Comparison of ENCODE assay signal across 17 cellular contexts in the genomic region with DNA sequence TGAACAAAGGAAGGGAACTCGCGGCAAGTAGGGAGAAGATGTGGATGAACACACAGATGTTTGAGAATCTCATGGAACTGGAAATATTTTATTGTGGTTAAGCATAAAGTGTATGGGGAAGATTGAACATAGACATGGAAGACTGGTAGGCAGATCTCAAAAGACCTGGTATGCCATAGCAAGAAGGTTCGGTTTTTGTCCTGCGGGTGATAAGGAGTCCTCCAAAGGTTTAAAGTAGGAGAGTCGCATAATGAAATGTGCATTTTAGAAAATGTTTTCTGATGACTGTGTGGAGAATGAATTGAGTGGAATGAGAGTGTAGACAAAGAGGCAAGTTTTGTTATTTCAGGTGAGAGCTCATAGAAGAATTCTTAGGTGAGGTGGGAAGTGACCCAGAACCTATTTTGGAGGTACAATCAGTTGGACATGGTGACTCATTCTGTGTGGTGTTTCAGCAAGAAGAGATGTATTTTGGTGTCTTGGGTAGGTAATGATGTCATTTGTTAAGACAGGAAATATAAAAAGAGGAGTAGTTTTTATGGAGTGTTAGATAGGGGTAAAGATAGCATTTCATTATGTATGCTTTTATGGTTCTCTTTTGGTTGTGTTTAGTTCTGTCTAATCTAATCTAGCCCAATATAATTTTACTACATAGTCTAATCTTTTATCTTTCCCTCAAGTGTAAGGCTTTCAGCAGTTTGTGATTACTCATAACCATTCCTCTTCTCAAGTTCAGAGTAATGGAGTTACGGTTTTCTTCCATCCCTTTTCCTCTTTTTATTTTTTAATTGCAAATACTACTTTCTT.
DNase-seq lines count a peak whose midpoint lies in the region; ATAC-seq and TF ChIP-seq lines count a peak whose summit lies in the region.
"Had no signal": no experiment of that assay in that cellular context is flagged by ENCODE, and none has a peak within 500 bp of the region (broad histone marks: within the 10 kb centered on the region; RNA-seq: fewer than 3 reads in every experiment).

No MANE protein-coding gene starts in this region.

- no peak overlapping the region for H3K4me3 Mint-ChIP-seq in GM23338
- H3K4me3 Mint-ChIP-seq: brain, endodermal cell, nephron progenitor cell, WTC11 had no signal

- H2AFZ ChIP-seq in GM23338 = no peak overlapping the region

- TF ChIP-seq CTCF in VCaP (conservative IDR thresholded peaks at IDR 0.05) (no peak), GM23338 (conservative IDR thresholded peaks at IDR 0.05; ENCODE audit: low read depth in 2 of 2) (no peak), tibial artery (IDR thresholded peaks at IDR 0.05) (no peak), lower lobe of right lung (IDR thresholded peaks at IDR 0.05) (no peak)

- no peak overlapping the region for H3K4me2 ChIP-seq in GM23338
- H3K4me2 ChIP-seq: KMS-11 had no signal

- H4K20me1 ChIP-seq in GM23338 (replicated peaks; ENCODE audit: insufficient read depth) = no peaks in the 10 kb centered on the region

- H3K4me1 ChIP-seq in GM23338 (ENCODE audit: insufficient read depth) (no peaks in the 10 kb centered on the region), tibial artery (no peaks in the 10 kb centered on the region), lower lobe of right lung (no peaks in the 10 kb centered on the region)
- H3K4me1 ChIP-seq: heart left ventricle, left lung, sigmoid colon had no signal

- no peaks in the 10 kb centered on the region; the same call in 2 of the 3 replicates for H3K36me3 Mint-ChIP-seq in GM23338 (ENCODE audit: low read depth)

- H3K36me3 ChIP-seq in GM23338 (ENCODE audit: insufficient read depth) (no peaks in the 10 kb centered on the region), tibial artery (peaks cover 0 to 13% (median 7%) of the 10 kb centered on the region in 3 donors), lower lobe of right lung (no peaks in the 10 kb centered on the region)
- H3K36me3 ChIP-seq: sigmoid colon had no signal

- intact Hi-C loops in tibial artery (cut with DNase I; ENCODE audit: low total_unique reads) = no loop called here
- intact Hi-C loops in lower lobe of right lung (cut with DNase I) = no loop called here

- H3K4me1 Mint-ChIP-seq in GM23338 = no peaks in the 10 kb centered on the region
- H3K4me1 Mint-ChIP-seq: WTC11 had no signal

- H3K27me3 ChIP-seq in GM23338 (ENCODE audit: insufficient read depth) = no peaks in the 10 kb centered on the region
- H3K27me3 ChIP-seq in tibial artery = no peaks in the 10 kb centered on the region
- no peaks in the 10 kb centered on the region for H3K27me3 ChIP-seq in lower lobe of right lung (ENCODE audit: low read depth)
- H3K27me3 ChIP-seq: heart left ventricle, left lung, sigmoid colon had no signal

- H3K4me3 ChIP-seq in GM23338 (no peak overlapping the region), tibial artery (no peak overlapping the region), lower lobe of right lung (no peak overlapping the region)
- H3K4me3 ChIP-seq: heart left ventricle, left lung, sigmoid colon had no signal

- no peaks in the 10 kb centered on the region for H3K79me2 ChIP-seq in GM23338 (replicated peaks; ENCODE audit: insufficient read depth)

- no peaks in the 10 kb centered on the region for H3K9me2 ChIP-seq in GM23338 (ENCODE audit: insufficient read depth)

- H3F3A ChIP-seq in GM23338 (replicated peaks; ENCODE audit: low read depth) = no peaks in the 10 kb centered on the region

- H3K27me3 Mint-ChIP-seq in GM23338 (ENCODE audit: insufficient read depth, low read depth, poor library complexity) = no peaks in the 10 kb centered on the region

- DNase-seq in Caki2 (ENCODE audit: low read depth) (peak; percentile 60), HT1080 (ENCODE audit: low read depth) (peak; percentile 55), glomerular visceral epithelial cell (ENCODE audit: extremely low spot score) (peak; percentile 27), GM23338 (ENCODE audit: low spot score) (no peak), tibial artery (no peak), lower lobe of right lung (no peak)
- DNase-seq: activated T-cell treated with anti-CD3 and anti-CD28 coated beads, Interleukin-2, amount 50 U/mL, for 48 hours; endodermal cell; heart left ventricle; left lung; nephron progenitor cell; sigmoid colon had no signal

- in situ Hi-C loops in Caki2 (cut with HindIII; ENCODE audit: low pct_unique_long_range_greater_than_20kb, low sequenced_read_pairs) = no loop called here

- H3K9me3 ChIP-seq in tibial artery (no peaks in the 10 kb centered on the region), lower lobe of right lung (no peaks in the 10 kb centered on the region)
- H3K9me3 ChIP-seq: heart left ventricle, left lung, sigmoid colon had no signal

- H3K27ac ChIP-seq in VCaP (peak overlapping the region; percentile 22; the same call in 1 of the 2 replicates), GM23338 (ENCODE audit: low read depth) (no peak overlapping the region), tibial artery (no peak overlapping the region), lower lobe of right lung (no peak overlapping the region)
- H3K27ac ChIP-seq: heart left ventricle, KMS-11, left lung, sigmoid colon had no signal

- ATAC-seq in GM23338 (no peak), GM21423 (IDR thresholded peaks at IDR 0.05; ENCODE audit: unreplicated experiment) (no peak), lower lobe of right lung (no peak)
- ATAC-seq: heart left ventricle, left lung, WTC11 had no signal

- no peak overlapping the region for H3K27ac Mint-ChIP-seq in GM23338
- H3K27ac Mint-ChIP-seq: brain, endodermal cell, nephron progenitor cell, WTC11 had no signal

- H3K9me3 Mint-ChIP-seq in GM23338 = no peaks in the 10 kb centered on the region; the same call in 2 of the 3 replicates
- H3K9me3 Mint-ChIP-seq: endodermal cell, nephron progenitor cell had no signal

TF ChIP-seq in GM23338, 12 proteins besides CTCF, POLR2A, EP300 and RAD21 (continues in another document):
- TF ChIP-seq JUNB (IDR thresholded peaks at IDR 0.05; ENCODE audit: unreplicated experiment) (no peak), ZNF462 (CRISPR knock-in tag; IDR thresholded peaks at IDR 0.05) (no peak), ZNF331 (CRISPR knock-in tag; IDR thresholded peaks at IDR 0.05; ENCODE audit: low read depth) (no peak), STAT1 (IDR thresholded peaks at IDR 0.05; ENCODE audit: unreplicated experiment) (no peak)

Comparison
In these comparisons a context has a peak if more than half of its experiments do, and no peak if none do; other contexts are left out.
1. DNase-seq: peak in Caki2 (single experiment), HT1080 (single experiment) and glomerular visceral epithelial cell (single experiment); none in GM23338 (single experiment), tibial artery (0 of 2) and lower lobe of right lung (single experiment).